ENCODE assay signal across 8 cellular contexts in the genomic region with DNA sequence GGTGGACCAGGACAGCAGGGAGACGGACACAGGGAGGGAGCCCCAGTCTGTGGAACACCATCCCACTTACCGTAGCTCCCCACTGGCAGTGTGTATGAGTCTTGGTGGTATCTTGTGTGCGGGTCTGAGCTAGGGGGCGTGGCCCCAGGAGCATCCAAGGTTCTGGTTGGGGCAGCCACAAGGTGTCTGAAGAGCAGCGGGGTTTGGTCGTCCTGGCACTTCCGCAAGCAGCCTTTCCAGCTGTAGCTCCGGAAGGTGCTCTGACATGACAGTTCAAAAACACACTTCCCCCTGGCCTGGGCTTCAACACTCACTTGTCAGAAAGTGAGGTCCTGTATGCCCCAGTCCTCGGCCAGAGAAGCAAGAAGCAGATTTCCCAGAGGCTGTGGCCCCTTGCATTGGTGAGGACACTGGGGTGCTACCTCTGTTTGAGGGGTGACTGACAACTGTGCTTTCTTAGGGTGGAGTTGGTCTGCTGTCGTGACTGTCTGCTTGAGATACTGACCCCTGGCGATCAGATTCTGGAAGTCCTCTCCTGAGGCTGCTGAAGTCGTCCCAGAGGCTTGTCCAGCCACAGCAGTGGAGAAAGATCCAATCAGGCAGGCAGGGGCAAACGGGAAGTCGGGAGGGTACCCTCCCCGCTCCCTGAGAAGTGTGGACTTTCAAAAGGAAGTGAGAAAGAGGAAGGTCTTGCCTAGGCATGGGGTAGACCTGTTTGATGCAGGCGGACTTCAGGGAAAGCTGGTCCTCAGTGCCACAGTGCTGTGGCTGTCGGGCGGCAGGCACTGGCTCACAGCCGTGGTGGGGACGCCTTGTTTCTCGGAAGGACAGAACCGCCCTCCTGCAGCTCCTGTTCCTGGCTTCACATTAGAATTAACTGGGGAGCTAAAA. TPM values are rescaled to one million over a fixed set of nuclear protein-coding genes. Genes with fewer than 3 reads are reported as not detected.
A peak's percentile ranks its signal among the peaks of the same experiment; 100 is the strongest.
DNase-seq lines count a peak whose midpoint lies in the region; ATAC-seq, FAIRE-seq and TF ChIP-seq lines count a peak whose summit lies in the region.

No MANE protein-coding gene starts in this region.

- DNase-seq in CD8-positive, alpha-beta memory T cell, result peak in 4 of 5 donors; percentile 26 to 59 (median 50)
- DNase-seq in GM19239 (ENCODE audit: insufficient read length, low spot score), result peak; percentile 63
- DNase-seq in cerebellar cortex (ENCODE audit: low spot score), result peak; percentile 67
- peak; percentile 57 to 61 for DNase-seq in left colon
- peak in 5 of 6 experiments; percentile 30 to 76 (median 40) for DNase-seq in stimulated activated naive CD4-positive, alpha-beta T cell (lab: John Stamatoyannopoulos, UW)
- DNase-seq in NCI-H748 treated with DMSO at 0.1 percent for 48 hours (lab: John Stamatoyannopoulos, UW), result no peak

- H3K4me1 Mint-ChIP-seq in CD8-positive, alpha-beta memory T cell, result peaks cover 43 to 60% (median 44%) of the 10 kb centered on the region in 3 donors

- no peaks in the 10 kb centered on the region for H4K20me1 ChIP-seq in SU-DHL-6 (ENCODE audit: low read depth, low read length)

- intact Hi-C loops in left colon (cut with DNase I, micrococcal nuclease), result no loop called here

- FAIRE-seq in GM19239 (lab: Jason Lieb, UNC), result peak; percentile 91

- H3K9ac ChIP-seq in SU-DHL-6 (ENCODE audit: low read length), result peak overlapping the region; percentile 32

- peaks cover 0 to 7% (median 5%) of the 10 kb centered on the region in 3 donors for H3K36me3 Mint-ChIP-seq in CD8-positive, alpha-beta memory T cell

- H3K27ac ChIP-seq in CD8-positive, alpha-beta memory T cell (ENCODE audit: low read depth, low read length), result no peak overlapping the region
- H3K27ac ChIP-seq in SU-DHL-6 (ENCODE audit: low read depth, low read length), result peak overlapping the region; percentile 28; the same call in 1 of the 2 replicates

- CTCF ChIA-PET in CD8-positive, alpha-beta memory T cell (lab: Charles Lee), result interaction anchor here (0.8 to 6.2 kb wide), 14 partner anchors 9 to 255 kb away, joined by 3 to 34 read pairs (median 6); partner anchors contain the start of gene PFKFB3

- no peaks in the 10 kb centered on the region for H3K9me3 Mint-ChIP-seq in CD8-positive, alpha-beta memory T cell

- POLR2A ChIA-PET in CD8-positive, alpha-beta memory T cell (lab: Charles Lee), result no interaction called here

- peak overlapping the region; percentile 7 for H2AFZ ChIP-seq in SU-DHL-6 (ENCODE audit: low read depth, low read length, severe bottlenecking)

- ATAC-seq in HG03175 (IDR thresholded peaks at IDR 0.05; ENCODE audit: unreplicated experiment), result peak; percentile 85
- peak; percentile 69 for ATAC-seq in left colon

- H3F3A ChIP-seq in SU-DHL-6 (ENCODE audit: insufficient read depth), result no peaks in the 10 kb centered on the region

- peak overlapping the region; percentile 52 for H3K4me2 ChIP-seq in SU-DHL-6 (ENCODE audit: low read depth, low read length, poor library complexity, severe bottlenecking)

- no peaks in the 10 kb centered on the region for H3K9me2 ChIP-seq in SU-DHL-6 (replicated peaks; ENCODE audit: insufficient read depth, low read length)

- peaks cover 46% of the 10 kb centered on the region for H3K79me2 ChIP-seq in SU-DHL-6 (ENCODE audit: insufficient read depth, low read length)

- H3K9me3 ChIP-seq in CD8-positive, alpha-beta memory T cell (ENCODE audit: low read length), result no peaks in the 10 kb centered on the region
- H3K9me3 ChIP-seq in SU-DHL-6 (ENCODE audit: insufficient read depth, low read length), result no peaks in the 10 kb centered on the region

- H3K27me3 ChIP-seq in CD8-positive, alpha-beta memory T cell (ENCODE audit: insufficient read depth, low read length, poor library complexity, severe bottlenecking), result no peaks in the 10 kb centered on the region
- no peaks in the 10 kb centered on the region for H3K27me3 ChIP-seq in SU-DHL-6 (ENCODE audit: low read length)

- no peaks in the 10 kb centered on the region for H3K27me3 Mint-ChIP-seq in CD8-positive, alpha-beta memory T cell

- H3K27ac Mint-ChIP-seq in CD8-positive, alpha-beta memory T cell, result peak overlapping the region in 7 of 8 donors; percentile 13 to 89 (median 73)

- H3K4me1 ChIP-seq in CD8-positive, alpha-beta memory T cell (ENCODE audit: insufficient read depth, low read length), result peaks cover 25% of the 10 kb centered on the region

- H3K4me3 Mint-ChIP-seq in CD8-positive, alpha-beta memory T cell, result peak overlapping the region in 6 of 7 donors; percentile 43 to 75 (median 48)

- no peaks in the 10 kb centered on the region for H3K36me3 ChIP-seq in CD8-positive, alpha-beta memory T cell (ENCODE audit: insufficient read depth, low read length)
- no peaks in the 10 kb centered on the region for H3K36me3 ChIP-seq in SU-DHL-6 (ENCODE audit: low read length)

- peak overlapping the region; percentile 34 for H3K4me3 ChIP-seq in CD8-positive, alpha-beta memory T cell (ENCODE audit: low read length)
- no peak overlapping the region for H3K4me3 ChIP-seq in SU-DHL-6 (ENCODE audit: insufficient read depth, low read length, poor library complexity, severe bottlenecking)

- TF ChIP-seq CTCF in SU-DHL-6 (IDR thresholded peaks at IDR 0.05; ENCODE audit: insufficient read depth, low read length, poor library complexity, severe bottlenecking), result peak; percentile 67

RNA-seq across cellular contexts. Expression of gene PFKFB3, which starts 51.4 kb away (rescaled TPM):
- total RNA-seq in CD8-positive, alpha-beta memory T cell, result 10 to 100 TPM; 53.6 to 60.1 TPM
- polyA plus RNA-seq in CD8-positive, alpha-beta memory T cell, result 7.4 TPM
- 10 to 100 TPM; 19.1 to 20.2 TPM for total RNA-seq in left colon
